28 cellular contexts compared by ENCODE assay signal in genomic region chr6:41498968-41499599, GRCh38. TPM values are rescaled to one million over a fixed set of nuclear protein-coding genes. Genes with fewer than 3 reads are reported as not detected.
A peak's percentile ranks its signal among the peaks of the same experiment; 100 is the strongest.
DNase-seq lines count a peak whose midpoint lies in the region; ATAC-seq and TF ChIP-seq lines count a peak whose summit lies in the region.
"Had no signal": no experiment of that assay in that cellular context is flagged by ENCODE, and none has a peak within 500 bp of the region (broad histone marks: within the 10 kb centered on the region; RNA-seq: fewer than 3 reads in every experiment).

No MANE protein-coding gene starts in this region.

- H3K27me3 ChIP-seq in prostate gland (replicated peaks; ENCODE audit: insufficient read depth) (no peaks in the 10 kb centered on the region), testis (no peaks in the 10 kb centered on the region)

- H3K4me3 Mint-ChIP-seq in activated T-cell treated with anti-CD3 and anti-CD28 coated beads, Interleukin-2, amount 50 U/mL, for 72 hours: no peak overlapping the region
- H3K4me3 Mint-ChIP-seq: activated naive CD8-positive, alpha-beta T cell treated with anti-CD3 and anti-CD28 coated beads, Interleukin-2, amount 10 ng/mL, durations not matched to agents 7 days and 5 days; effector memory CD8-positive, alpha-beta T cell had no signal

- no peaks in the 10 kb centered on the region for H3K9me3 Mint-ChIP-seq in activated T-cell treated with anti-CD3 and anti-CD28 coated beads, Interleukin-2, amount 50 U/mL, for 72 hours
- H3K9me3 Mint-ChIP-seq: activated naive CD8-positive, alpha-beta T cell treated with anti-CD3 and anti-CD28 coated beads, Interleukin-2, amount 10 ng/mL, durations not matched to agents 7 days and 5 days; effector memory CD8-positive, alpha-beta T cell had no signal

- H3K27ac Mint-ChIP-seq in activated T-cell treated with anti-CD3 and anti-CD28 coated beads, Interleukin-2, amount 50 U/mL, for 72 hours: no peak overlapping the region
- H3K27ac Mint-ChIP-seq: activated naive CD8-positive, alpha-beta T cell treated with anti-CD3 and anti-CD28 coated beads, Interleukin-2, amount 10 ng/mL, durations not matched to agents 7 days and 5 days; effector memory CD8-positive, alpha-beta T cell had no signal

- H3K27me3 Mint-ChIP-seq in activated T-cell treated with anti-CD3 and anti-CD28 coated beads, Interleukin-2, amount 50 U/mL, for 72 hours (ENCODE audit: low read depth): peaks cover 70% of the 10 kb centered on the region

- H3K36me3 ChIP-seq in prostate gland (no peaks in the 10 kb centered on the region), testis (ENCODE audit: low read depth, missing control alignments) (no peaks in the 10 kb centered on the region)
- H3K36me3 ChIP-seq: SJCRH30, upper lobe of right lung had no signal

- TF ChIP-seq CTCF in prostate gland (IDR thresholded peaks at IDR 0.05) (no peak), testis (IDR thresholded peaks at IDR 0.05) (no peak)

- ATAC-seq in activated T-cell treated with anti-CD3 and anti-CD28 coated beads, Interleukin-2, amount 50 U/mL, for 72 hours (replicated peaks in 1 of 2): peak; percentile 30 to 43
- peak; percentile 18 for ATAC-seq in esophagus mucosa
- ATAC-seq: effector memory CD8-positive, alpha-beta T cell; upper lobe of right lung had no signal

- H3K27ac ChIP-seq in prostate gland (no peak overlapping the region), testis (no peak overlapping the region)
- H3K27ac ChIP-seq: SJCRH30, upper lobe of right lung had no signal

- no peak overlapping the region for H3K4me3 ChIP-seq in prostate gland
- H3K4me3 ChIP-seq in testis: no peak overlapping the region
- H3K4me3 ChIP-seq: SJCRH30, upper lobe of right lung had no signal

- H3K9me3 ChIP-seq in prostate gland (no peaks in the 10 kb centered on the region), testis (no peaks in the 10 kb centered on the region)
- H3K9me3 ChIP-seq: SJCRH30, upper lobe of right lung had no signal

- DNase-seq in activated T-cell treated with anti-CD3 and anti-CD28 coated beads, Interleukin-2, amount 50 U/mL, for 72 hours: no peak
- no peak for DNase-seq in activated T-cell treated with anti-CD3 and anti-CD28 coated beads, Interleukin-2, amount 50 U/mL, for 48 hours
- DNase-seq in NCI-H526 treated with DMSO at 0.1 percent for 48 hours (lab: John Stamatoyannopoulos, UW) (peak; percentile 27), prostate gland (ENCODE audit: low spot score) (peak; percentile 58), NCI-H1048 (lab: John Stamatoyannopoulos, UW) (no peak), testis (no peak), mesenteric fat pad (ENCODE audit: low spot score) (no peak)
- DNase-seq: activated CD4-positive, alpha-beta T cell treated with anti-CD3 and anti-CD28 coated beads for 48 hours; activated CD8-positive, alpha-beta memory T cell treated with anti-CD3 and anti-CD28 coated beads for 24 hours; activated effector memory CD4-positive, alpha-beta T cell treated with anti-CD3 and anti-CD28 coated beads, Interleukin-2, amount 50 U/mL, for 16 hours; activated naive CD8-positive, alpha-beta T cell treated with anti-CD3 and anti-CD28 coated beads, Interleukin-2, amount 10 ng/mL, durations not matched to agents 7 days and 5 days; activated T-cell treated with anti-CD3 and anti-CD28 coated beads for 4 hours; Calu3; caudate nucleus; cortex of kidney; DMS79 treated with DMSO at 0.1 percent for 48 hours; effector memory CD8-positive, alpha-beta T cell; NCI-H1417 treated with DMSO at 0.1 percent for 48 hours; NCI-H2081; NCI-H2227 treated with DMSO at 0.1 percent for 48 hours; NCI-H82; occipital lobe; SJCRH30; stimulated activated CD4-positive, alpha-beta T cell treated with anti-CD3 and anti-CD28 coated beads, Interleukin-4, amount 100 ng/mL, for 24 hours; substantia nigra; T1000; upper lobe of right lung had no signal

- H3K4me1 Mint-ChIP-seq in activated T-cell treated with anti-CD3 and anti-CD28 coated beads, Interleukin-2, amount 50 U/mL, for 72 hours (ENCODE audit: low read depth): peaks cover 7% of the 10 kb centered on the region

- H3K36me3 Mint-ChIP-seq in activated T-cell treated with anti-CD3 and anti-CD28 coated beads, Interleukin-2, amount 50 U/mL, for 72 hours (ENCODE audit: insufficient read depth in 2 of 2): no peaks in the 10 kb centered on the region
- H3K36me3 Mint-ChIP-seq: activated naive CD8-positive, alpha-beta T cell treated with anti-CD3 and anti-CD28 coated beads, Interleukin-2, amount 10 ng/mL, durations not matched to agents 7 days and 5 days had no signal

- no peak for TF ChIP-seq POLR2A in prostate gland (IDR thresholded peaks at IDR 0.05)
- TF ChIP-seq POLR2A in testis (IDR thresholded peaks at IDR 0.05): no peak

- intact Hi-C loops in prostate gland (cut with DNase I) (no loop called here), testis (cut with DNase I; ENCODE audit: low total_unique reads) (no loop called here)

- WGBS in prostate gland: 61% methylated on average over 6 of the region's 6 CpGs
- WGBS in testis, 2 donors: 90 to 96% methylated on average over 5 to 6 of the region's 6 CpGs

- H3K4me1 ChIP-seq in prostate gland (replicated peaks) (peaks cover 1% of the 10 kb centered on the region), testis (peaks cover 11% of the 10 kb centered on the region)

RNA-seq across cellular contexts. Expression of gene FOXP4, which starts 47.1 kb away (rescaled TPM):
- 10 to 100 TPM; 25.9 to 27.7 TPM for total RNA-seq in activated T-cell treated with anti-CD3 and anti-CD28 coated beads, Interleukin-2, amount 50 U/mL, for 72 hours
- total RNA-seq in esophagus mucosa (12.0 TPM), prostate gland (10 to 100 TPM; 24.8 to 53.5 TPM), testis (10 to 100 TPM; 39.7 to 50.2 TPM), mesenteric fat pad (21.4 TPM)
- polyA plus RNA-seq in testis (ENCODE audit: insufficient read depth, low read depth, low replicate concordance): 38.0 TPM

Comparison
In these comparisons a context has a peak if more than half of its experiments do, and no peak if none do; other contexts are left out.
1. DNase-seq: peak in NCI-H526 treated with DMSO at 0.1 percent for 48 hours (single experiment) and prostate gland (single experiment); none in activated T-cell treated with anti-CD3 and anti-CD28 coated beads, Interleukin-2, amount 50 U/mL, for 72 hours (0 of 2), activated T-cell treated with anti-CD3 and anti-CD28 coated beads, Interleukin-2, amount 50 U/mL, for 48 hours (0 of 2), NCI-H1048 (single experiment), testis (single experiment) and mesenteric fat pad (single experiment).